Comparison of ENCODE assay signal across 8 cellular contexts in the genomic region with DNA sequence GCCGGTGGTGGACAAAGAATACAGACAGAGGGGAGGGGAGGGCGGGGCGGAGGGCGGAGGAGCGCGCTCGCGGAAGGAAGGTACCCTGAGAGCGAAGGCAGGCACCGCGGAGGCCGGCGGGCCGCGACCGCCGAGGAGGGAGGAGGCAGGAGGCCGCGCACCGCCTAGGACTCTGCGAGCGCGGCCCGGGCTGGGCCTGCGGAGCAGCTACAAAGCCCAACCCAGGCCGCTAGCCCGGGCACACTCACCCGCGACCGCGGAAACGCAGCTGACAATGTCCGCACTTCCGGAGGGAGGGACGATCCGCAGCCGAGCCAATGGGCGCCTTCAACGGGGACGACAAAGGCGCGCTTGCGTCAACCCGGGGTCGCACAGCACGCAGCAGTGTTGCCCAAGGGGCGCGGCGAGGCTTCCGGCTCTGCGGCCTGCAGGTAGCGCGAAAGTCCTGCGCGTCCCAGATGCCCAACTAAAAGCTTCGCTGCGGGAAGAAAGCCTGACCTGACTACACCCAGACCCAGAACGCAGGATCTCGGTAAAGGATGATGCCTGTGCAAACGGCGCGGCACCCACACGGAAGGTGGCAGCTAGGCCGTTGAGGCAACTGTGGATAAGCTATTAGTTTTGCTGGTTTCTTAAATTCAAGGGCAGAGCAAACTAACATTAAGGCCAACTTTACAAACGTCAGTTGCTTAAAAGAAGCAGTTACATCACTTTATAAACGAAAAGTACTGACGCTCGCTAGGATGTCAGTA. TPM values are rescaled to one million over a fixed set of nuclear protein-coding genes. Genes with fewer than 3 reads are reported as not detected.
DNase-seq lines count a peak whose midpoint lies in the region; ATAC-seq and TF ChIP-seq lines count a peak whose summit lies in the region.

A gene (minus strand): TSS at position 276 of the 752 bp plus-strand sequence. CDS start 3,486 bp downstream, outside the sequence.

- peak within 1 kb of the TSS; percentile 32 for H2AK9ac ChIP-seq in IMR-90 (replicated peaks; ENCODE audit: low read depth, low read length, poor library complexity)

- peak within 1 kb of the TSS; percentile 70 for H2BK5ac ChIP-seq in IMR-90 (ENCODE audit: low read depth, low read length, poor library complexity, severe bottlenecking)

- H3K9me3 ChIP-seq in IMR-90 (ENCODE audit: control insufficient read depth, insufficient read depth, low read length) = no peaks in the 10 kb centered on the region

- H4K5ac ChIP-seq in IMR-90 (ENCODE audit: low read depth, low read length) = peak within 1 kb of the TSS; percentile 87

- H3K56ac ChIP-seq in IMR-90 (ENCODE audit: extremely low read depth, insufficient read depth, low read length) = peak within 1 kb of the TSS; percentile 64

- TF ChIP-seq CTCF in IMR-90 (conservative IDR thresholded peaks at IDR 0.05; ENCODE audit: low read depth, low read length) = no peak

- H2BK20ac ChIP-seq in IMR-90 (ENCODE audit: low read depth, low read length) = no peak within 1 kb of the TSS

- peak within 1 kb of the TSS; percentile 89 for H2AFZ ChIP-seq in IMR-90 (replicated peaks; ENCODE audit: low read length, poor library complexity)

- H4K8ac ChIP-seq in IMR-90 (ENCODE audit: low read depth in 2 of 2, low read length in 2 of 2) = peak within 1 kb of the TSS; percentile 81 to 86

- peak within 1 kb of the TSS; percentile 29 for H4K91ac ChIP-seq in IMR-90 (ENCODE audit: insufficient read depth, low read depth, low read length)

- in situ Hi-C loops in IMR-90 (cut with MboI; ENCODE audit: low sequenced_read_pairs) = no loop called here

- peak; percentile 93 for TF ChIP-seq POLR2A in IMR-90 (IDR thresholded peaks at IDR 0.05; ENCODE audit: low read depth, low read length)

- H2AK5ac ChIP-seq in IMR-90 (ENCODE audit: low read depth, low read length) = peak within 1 kb of the TSS; percentile 3

- POLR2A ChIA-PET in IMR-90 (lab: Charles Lee; ENCODE audit: unreplicated experiment) = interaction anchor here (0.5 to 0.6 kb wide), 5 partner anchors 12 to 864 kb away, joined by 3 to 5 read pairs (median 4); no protein-coding TSS in a partner anchor

- H2BK15ac ChIP-seq in IMR-90 (ENCODE audit: low read depth, low read length) = no peak within 1 kb of the TSS

- peak within 1 kb of the TSS; percentile 95 for H3K9ac ChIP-seq in IMR-90 (ENCODE audit: low read depth, low read length)

- H3K4me2 ChIP-seq in IMR-90 (ENCODE audit: low read depth, low read length) = peak within 1 kb of the TSS; percentile 98

- peak within 1 kb of the TSS; percentile 85 for H3K23ac ChIP-seq in IMR-90 (ENCODE audit: low read depth, low read length)

- H3K4me3 ChIP-seq in IMR-90 (ENCODE audit: insufficient read depth, low read depth, low read length) = peak within 1 kb of the TSS; percentile 71

- no peak within 1 kb of the TSS; the same call in 1 of the 2 replicates for H2BK120ac ChIP-seq in IMR-90 (ENCODE audit: low read depth, low read length)

- no peaks in the 10 kb centered on the region for H3K27me3 ChIP-seq in IMR-90 (ENCODE audit: control insufficient read depth, insufficient read depth, low read length)

- peaks cover 2% of the 10 kb centered on the region; the same call in 1 of the 2 replicates for H3K4me1 ChIP-seq in IMR-90 (ENCODE audit: control insufficient read depth, insufficient read depth, low read length)

- CTCF ChIA-PET in IMR-90 (lab: Yijun Ruan, JAX) = interaction anchor here (0.6 to 0.7 kb wide), 2 partner anchors 11 to 1563 kb away, joined by 3 to 5 read pairs; no protein-coding TSS in a partner anchor

- peak within 1 kb of the TSS; percentile 85 for H3K14ac ChIP-seq in IMR-90 (replicated peaks; ENCODE audit: low read depth, low read length)

- dilution Hi-C loops in IMR-90 (cut with HindIII; ENCODE audit: low sequenced_read_pairs, unreplicated experiment) = no loop called here

- no TSS peak for BruUV-seq in IMR-90 (replicated peaks; lab: Mats Ljungman, UMichigan)

- H3K36me3 ChIP-seq in IMR-90 (ENCODE audit: control insufficient read depth, insufficient read depth, low read length) = peaks cover 21% of the 10 kb centered on the region

- no peak for TF ChIP-seq RAD21 in IMR-90 (IDR thresholded peaks at IDR 0.05; ENCODE audit: low read length)

- peaks cover 31% of the 10 kb centered on the region for H4K20me1 ChIP-seq in IMR-90 (ENCODE audit: insufficient read depth, low read length)

- peaks cover 18 to 37% of the 10 kb centered on the region in 2 experiments; a peak in 3 of 4 replicates for H3K79me1 ChIP-seq in IMR-90 (ENCODE audit: low read depth in 1 of 2, low read length in 2 of 2)

- 0% methylated on average over 30 of the region's 68 CpGs; no CpG with 5 or more reads in 1 of the 2 experiments for WGBS in IMR-90 (ENCODE audit: extremely low coverage in 2 of 2, insufficient read length in 1 of 2), 2 experiments

- DNase-seq in DMS 273 (lab: John Stamatoyannopoulos, UW; ENCODE audit: unreplicated experiment) (peak; percentile 98), IMR-90 (peak; percentile 93), OCI-M1 (lab: John Stamatoyannopoulos, UW) (peak; percentile 95), activated T-cell treated with anti-CD3 and anti-CD28 coated beads for 24 hours (ENCODE audit: low read depth) (peak; percentile 93), epithelial cell of prostate (ENCODE audit: low read depth, low spot score) (peak; percentile 73), mucosa of gallbladder (ENCODE audit: low spot score) (peak; percentile 95)
- DNase-seq in stimulated activated CD8-positive, alpha-beta memory T cell treated with anti-CD3 and anti-CD28 coated beads, Interleukin-4, amount 100 ng/mL, for 4 hours (ENCODE audit: low read depth in 2 of 2, low spot score in 1 of 2) = peak; percentile 83 to 88

- H3K9me1 ChIP-seq in IMR-90 (ENCODE audit: insufficient read depth, low read length) = no peaks in the 10 kb centered on the region

- H3K18ac ChIP-seq in IMR-90 (ENCODE audit: low read depth, low read length) = peak within 1 kb of the TSS; percentile 22

- ATAC-seq in GM21528 (IDR thresholded peaks at IDR 0.05; ENCODE audit: low FRiP score, unreplicated experiment) = peak; percentile 92
- peak; percentile 94 for ATAC-seq in IMR-90 (ENCODE audit: low read depth)

- intact Hi-C loops in IMR-90 (cut with micrococcal nuclease) = loop anchor here (2.0 kb wide), 1 partner anchor 238 kb away; no protein-coding TSS in a partner anchor

- peak within 1 kb of the TSS; percentile 70 for H3K4ac ChIP-seq in IMR-90 (ENCODE audit: low read depth, low read length)

- H3K27ac ChIP-seq in IMR-90 (ENCODE audit: insufficient read depth, low read length) (peak within 1 kb of the TSS; percentile 78), epithelial cell of prostate (peak within 1 kb of the TSS; percentile 96)

TF ChIP-seq in IMR-90, 13 proteins besides CTCF, POLR2A, EP300 and RAD21:
- TF ChIP-seq FOS (IDR thresholded peaks at IDR 0.05; ENCODE audit: low read depth, low read length) (no peak), SMC3 (IDR thresholded peaks at IDR 0.05; ENCODE audit: low read depth, low read length) (no peak), MAZ (IDR thresholded peaks at IDR 0.05; ENCODE audit: borderline replicate concordance, low read depth, low read length) (peak; percentile 58), CEBPB (IDR thresholded peaks at IDR 0.05; ENCODE audit: low read depth, low read length) (peak; percentile 78; the same call in 1 of the 2 replicates), MXI1 (IDR thresholded peaks at IDR 0.05; ENCODE audit: borderline replicate concordance, low read depth, low read length) (peak; percentile 74; the same call in 1 of the 2 replicates)
- TF ChIP-seq, protein P1, sequence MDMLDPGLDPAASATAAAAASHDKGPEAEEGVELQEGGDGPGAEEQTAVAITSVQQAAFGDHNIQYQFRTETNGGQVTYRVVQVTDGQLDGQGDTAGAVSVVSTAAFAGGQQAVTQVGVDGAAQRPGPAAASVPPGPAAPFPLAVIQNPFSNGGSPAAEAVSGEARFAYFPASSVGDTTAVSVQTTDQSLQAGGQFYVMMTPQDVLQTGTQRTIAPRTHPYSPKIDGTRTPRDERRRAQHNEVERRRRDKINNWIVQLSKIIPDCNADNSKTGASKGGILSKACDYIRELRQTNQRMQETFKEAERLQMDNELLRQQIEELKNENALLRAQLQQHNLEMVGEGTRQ (IDR thresholded peaks at IDR 0.05; ENCODE audit: low read depth, low read length) = peak; percentile 20; the same call in 1 of the 2 replicates

RNA-seq across cellular contexts. Expression of the gene that starts here (rescaled TPM):
- total RNA-seq in IMR-90 (2012; rRNA removed) (3.6 and 4.7 TPM in 2 replicates), mucosa of gallbladder (81.9 TPM)
- polyA plus RNA-seq in IMR-90 (2012; rRNA removed) = 20.8 and 21.4 TPM in 2 replicates
- 7.5 and 11.1 TPM in 2 replicates for polyA plus RNA-seq in IMR-90 (2012; cell fraction: cytosol; rRNA removed)
- 2.3 and 4.4 TPM in 2 replicates for polyA plus RNA-seq in IMR-90 (2012; cell fraction: nucleus; rRNA removed; ENCODE audit: low replicate concordance)

Comparison
In these comparisons a context has a peak if more than half of its experiments do, and no peak if none do; other contexts are left out.
1. Peak in every context shown above with its lines: DNase-seq, ATAC-seq, H3K4me3 ChIP-seq and H3K27ac ChIP-seq.
2. RNA of the gene that starts here (total RNA-seq): 81.9 TPM in mucosa of gallbladder (single experiment); 3.6 to 4.7 TPM in IMR-90; every median in the first group is over 10 times any median in the second.